Comparison of ENCODE assay signal across 9 cellular contexts in the genomic region with DNA sequence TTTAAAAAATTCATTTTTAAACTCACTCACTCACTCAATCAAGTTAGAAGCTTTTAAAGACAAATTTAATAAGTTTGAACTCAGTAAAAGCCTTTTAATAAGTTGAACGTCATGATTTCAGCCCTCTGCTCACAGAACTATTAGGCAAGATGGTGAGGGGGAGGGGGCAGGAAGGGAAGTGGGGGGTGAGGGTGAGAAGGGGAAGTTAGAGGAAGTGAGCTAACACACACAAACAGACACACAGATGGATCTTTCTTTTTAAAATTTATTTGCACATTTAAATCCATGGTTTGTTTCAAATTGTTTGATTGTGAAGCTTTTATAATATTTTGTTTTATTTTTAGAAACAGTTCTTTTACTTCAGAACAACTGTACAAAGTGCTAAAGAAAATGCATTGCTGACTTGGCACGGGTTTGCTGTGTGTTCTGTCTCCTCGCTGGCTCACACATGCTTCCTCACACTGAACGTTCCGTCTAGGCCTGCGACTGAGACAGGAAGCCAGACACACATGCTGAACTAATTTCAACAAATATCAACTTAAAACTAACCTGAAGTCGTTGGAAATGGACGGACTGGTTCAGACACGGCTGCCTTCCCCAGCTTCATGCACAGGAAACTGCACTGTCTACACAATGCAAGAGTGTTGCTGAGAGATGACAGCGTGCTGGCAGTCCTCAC. TPM values are rescaled to one million over a fixed set of nuclear protein-coding genes. Genes with fewer than 3 reads are reported as not detected.
DNase-seq lines count a peak whose midpoint lies in the region; ATAC-seq and TF ChIP-seq lines count a peak whose summit lies in the region.
"Had no signal": no experiment of that assay in that cellular context is flagged by ENCODE, and none has a peak within 500 bp of the region (broad histone marks: within the 10 kb centered on the region; RNA-seq: fewer than 3 reads in every experiment).

No MANE protein-coding gene starts in this region.

- WGBS in thymus: 4% methylated on average over 10 of the region's 10 CpGs

- H3K9me3 Mint-ChIP-seq in T-helper 1 cell treated with Interleukin-12 subunit alpha and Interleukin-12 subunit beta and Interleukin-4 antibody, amounts not matched to agents 30 μg/mL and 1 μg/mL, for 36 hours: peaks cover 25% of the 10 kb centered on the region

- peak overlapping the region; percentile 99 for H3K27ac Mint-ChIP-seq in T-helper 1 cell treated with Interleukin-12 subunit alpha and Interleukin-12 subunit beta and Interleukin-4 antibody, amounts not matched to agents 30 μg/mL and 1 μg/mL, for 36 hours

- DNase-seq in caudate nucleus (lab: John Stamatoyannopoulos, UW) (peak in 3 of 61 donors; percentile 8 to 29 (median 12)), medulla oblongata (ENCODE audit: extremely low spot score) (peak; percentile 72), GM10266 (ENCODE audit: extremely low spot score) (no peak)

- H3K4me1 ChIP-seq in thymus (ENCODE audit: control insufficient read depth, insufficient read depth, low read length): peaks cover 9% of the 10 kb centered on the region

- no peak for TF ChIP-seq CTCF in GM10266 (IDR thresholded peaks at IDR 0.05; ENCODE audit: control insufficient read depth, insufficient read depth, low read depth, missing control alignments)

- peaks cover 21% of the 10 kb centered on the region for H3K27me3 ChIP-seq in thymus (ENCODE audit: control insufficient read depth, insufficient read depth)

- H3K4me3 Mint-ChIP-seq in T-helper 1 cell treated with Interleukin-12 subunit alpha and Interleukin-12 subunit beta and Interleukin-4 antibody, amounts not matched to agents 30 μg/mL and 1 μg/mL, for 36 hours: peak overlapping the region; percentile 78

- no peak overlapping the region for H3K4me3 ChIP-seq in thymus (ENCODE audit: low read length)

- H3K27ac ChIP-seq in caudate nucleus (ENCODE audit: low read depth, low read length) (peak overlapping the region; percentile 65), thymus (ENCODE audit: low read depth) (peak overlapping the region; percentile 94)

- H3K4me1 Mint-ChIP-seq in T-helper 1 cell treated with Interleukin-12 subunit alpha and Interleukin-12 subunit beta and Interleukin-4 antibody, amounts not matched to agents 30 μg/mL and 1 μg/mL, for 36 hours (ENCODE audit: low read depth): peaks cover 32% of the 10 kb centered on the region

- peaks cover 14% of the 10 kb centered on the region for H3K36me3 Mint-ChIP-seq in T-helper 1 cell treated with Interleukin-12 subunit alpha and Interleukin-12 subunit beta and Interleukin-4 antibody, amounts not matched to agents 30 μg/mL and 1 μg/mL, for 36 hours (ENCODE audit: low read depth)

- H3K9me3 ChIP-seq in thymus (ENCODE audit: control insufficient read depth): no peaks in the 10 kb centered on the region

- H3K27me3 Mint-ChIP-seq in T-helper 1 cell treated with Interleukin-12 subunit alpha and Interleukin-12 subunit beta and Interleukin-4 antibody, amounts not matched to agents 30 μg/mL and 1 μg/mL, for 36 hours (ENCODE audit: low read depth): peaks cover 55% of the 10 kb centered on the region

- ATAC-seq in GM18502 (IDR thresholded peaks at IDR 0.05; ENCODE audit: poor library complexity, unreplicated experiment) (peak; percentile 55), HG02884 (IDR thresholded peaks at IDR 0.05; ENCODE audit: unreplicated experiment) (no peak), HG03460 (IDR thresholded peaks at IDR 0.05; ENCODE audit: unreplicated experiment) (no peak)

- H3K36me3 ChIP-seq in thymus (ENCODE audit: control insufficient read depth, insufficient read depth): no peaks in the 10 kb centered on the region

RNA-seq across cellular contexts. Expression of gene ZBP1, which starts 7.9 kb away (rescaled TPM):
- 3.4 TPM for polyA plus RNA-seq in thymus
- polyA plus RNA-seq: H1 had no signal
